ENCODE assay signal across 8 cellular contexts in the genomic region with DNA sequence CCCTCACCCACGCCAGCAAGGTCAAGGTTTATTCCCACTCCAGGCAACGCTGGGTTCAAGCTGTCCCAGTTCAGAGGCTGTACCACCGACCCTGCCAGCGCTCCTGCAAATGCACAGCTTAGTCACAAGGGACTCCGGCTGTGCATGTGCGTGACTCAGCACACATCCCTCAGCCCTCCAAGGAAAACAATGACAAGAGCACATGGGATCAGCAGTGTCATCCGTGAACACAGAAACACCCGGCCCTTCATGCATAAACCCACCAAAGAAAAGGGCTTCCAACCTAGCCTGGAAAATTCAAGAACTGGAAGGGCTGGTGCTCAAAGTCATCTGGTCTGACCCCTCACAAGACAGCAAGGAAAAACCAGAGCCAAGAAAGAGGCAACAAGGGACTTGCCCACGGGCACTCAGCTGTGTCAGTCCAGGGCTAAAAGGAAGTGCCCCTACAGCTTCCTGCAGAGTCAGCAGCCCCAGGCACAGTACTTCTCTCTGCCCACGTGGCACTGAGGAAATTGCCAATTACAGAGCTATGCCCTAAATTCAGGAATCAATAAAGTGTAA.
DNase-seq lines count a peak whose midpoint lies in the region; ATAC-seq and TF ChIP-seq lines count a peak whose summit lies in the region.

No MANE protein-coding gene starts in this region.

- H3K27me3 Mint-ChIP-seq in CD14-positive monocyte (ENCODE audit: low read depth in 3 of 3) = peaks cover 7 to 9% (median 7%) of the 10 kb centered on the region in 3 donors

- H3K4me3 ChIP-seq in AG10803 (ENCODE audit: low read length) = peak overlapping the region; percentile 5; the same call in 1 of the 2 replicates
- peak overlapping the region in 1 of 2 donors; percentile 11 for H3K4me3 ChIP-seq in cardiac fibroblast (replicated peaks in 1 of 2; ENCODE audit: low read depth in 2 of 2, low read length in 2 of 2)
- H3K4me3 ChIP-seq in lower lobe of right lung = no peak overlapping the region

- DNase-seq in AG10803 (ENCODE audit: low read depth) = peak; percentile 79
- DNase-seq in LHCN-M2 (ENCODE audit: low read depth) = peak; percentile 90
- DNase-seq in cardiac fibroblast (ENCODE audit: low read depth in 2 of 2) = peak; percentile 52 to 89
- peak; percentile 60 for DNase-seq in lower lobe of right lung
- DNase-seq in CD14-positive monocyte (ENCODE audit: low spot score) = no peak

- intact Hi-C loops in lower lobe of right lung (cut with DNase I) = no loop called here
- intact Hi-C loops in CD14-positive monocyte (cut with micrococcal nuclease) = no loop called here

- no peaks in the 10 kb centered on the region for H3K36me3 ChIP-seq in lower lobe of right lung

- H3K9me3 ChIP-seq in lower lobe of right lung = no peaks in the 10 kb centered on the region

- peaks cover 18% of the 10 kb centered on the region for H3K4me1 Mint-ChIP-seq in CD14-positive monocyte

- TF ChIP-seq CTCF in AG10803 (conservative IDR thresholded peaks at IDR 0.05; ENCODE audit: low read length) (no peak), cardiac fibroblast (IDR thresholded peaks at IDR 0.05; ENCODE audit: low read depth, low read length) (no peak), lower lobe of right lung (IDR thresholded peaks at IDR 0.05) (no peak), CD14-positive monocyte (IDR thresholded peaks at IDR 0.05) (no peak)

- H3K27ac Mint-ChIP-seq in CD14-positive monocyte = peak overlapping the region in 3 of 7 donors; percentile 31 to 65 (median 63)

- peaks cover 0 to 4% (median 0%) of the 10 kb centered on the region in 7 donors for H3K9me3 Mint-ChIP-seq in CD14-positive monocyte

- H3K4me3 Mint-ChIP-seq in CD14-positive monocyte = peak overlapping the region in 1 of 2 donors; percentile 69

- peak overlapping the region; percentile 11 for H3K27ac ChIP-seq in lower lobe of right lung

- H3K4me1 ChIP-seq in lower lobe of right lung = peaks cover 14% of the 10 kb centered on the region

- ATAC-seq in lower lobe of right lung (peak; percentile 61 to 77), HG03097 (IDR thresholded peaks at IDR 0.05; ENCODE audit: low FRiP score, unreplicated experiment) (no peak), HG03342 (IDR thresholded peaks at IDR 0.05; ENCODE audit: unreplicated experiment) (no peak), HG02885 (IDR thresholded peaks at IDR 0.05; ENCODE audit: poor library complexity, unreplicated experiment) (no peak)

- H3K36me3 Mint-ChIP-seq in CD14-positive monocyte = no peaks in the 10 kb centered on the region

- peaks cover 7% of the 10 kb centered on the region for H3K27me3 ChIP-seq in lower lobe of right lung (ENCODE audit: low read depth)

Comparison
In these comparisons a context has a peak if more than half of its experiments do, and no peak if none do; other contexts are left out.
1. ATAC-seq: peak in lower lobe of right lung (2 of 2); none in HG03097 (single experiment), HG03342 (single experiment) and HG02885 (single experiment).